In the genomic region with DNA sequence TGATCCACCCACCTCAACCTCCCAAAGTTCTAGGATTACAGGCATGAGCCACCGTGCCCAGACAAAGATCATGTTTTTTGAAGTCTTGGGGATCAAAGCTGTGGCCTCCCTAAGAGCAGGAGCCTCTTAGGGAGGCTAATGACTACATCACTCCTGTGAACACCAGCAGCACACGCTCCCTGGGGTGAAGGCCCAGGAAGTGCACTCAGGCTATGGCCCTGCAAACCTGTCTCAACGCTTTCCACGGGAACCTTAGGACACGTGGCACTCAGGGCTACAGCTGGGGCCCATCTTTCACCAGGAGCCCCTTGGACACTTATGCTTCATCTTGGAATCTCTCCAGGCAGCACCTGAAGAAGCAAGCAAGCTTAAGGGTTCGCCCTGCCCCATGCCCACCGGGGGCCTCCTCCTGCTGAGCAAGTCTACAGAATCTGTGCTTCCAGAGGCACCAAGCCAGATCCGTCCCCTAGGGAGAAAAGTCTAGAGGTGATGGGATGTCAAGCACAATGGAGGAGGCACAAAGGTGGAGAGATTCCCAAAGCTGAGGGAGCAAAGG, we compare ENCODE assay signal across 26 cellular contexts. TPM values are rescaled to one million over a fixed set of nuclear protein-coding genes. Genes with fewer than 3 reads are reported as not detected.
DNase-seq lines count a peak whose midpoint lies in the region; ATAC-seq and TF ChIP-seq lines count a peak whose summit lies in the region.
"Had no signal": no experiment of that assay in that cellular context is flagged by ENCODE, and none has a peak within 500 bp of the region (broad histone marks: within the 10 kb centered on the region; RNA-seq: fewer than 3 reads in every experiment).

No MANE protein-coding gene starts in this region.

- H3K27ac Mint-ChIP-seq in neural progenitor cell: peak overlapping the region; percentile 50
- H3K27ac Mint-ChIP-seq: CD4-positive, CD25-positive, alpha-beta regulatory T cell had no signal

- H3K9me3 Mint-ChIP-seq in neural progenitor cell: no peaks in the 10 kb centered on the region

- no peak overlapping the region for H2AFZ ChIP-seq in neural progenitor cell (replicated peaks)

- H3K4me1 ChIP-seq in heart left ventricle (peaks cover 0 to 53% (median 18%) of the 10 kb centered on the region in 12 donors), right atrium auricular region (peaks cover 0 to 40% of the 10 kb centered on the region in 2 donors), neural progenitor cell (peaks cover 5% of the 10 kb centered on the region)

- peaks cover 36% of the 10 kb centered on the region for H3K4me1 Mint-ChIP-seq in neural progenitor cell
- H3K4me1 Mint-ChIP-seq: CD4-positive, CD25-positive, alpha-beta regulatory T cell had no signal

- H3K9me3 ChIP-seq in heart left ventricle (no peaks in the 10 kb centered on the region), right atrium auricular region (no peaks in the 10 kb centered on the region), neural progenitor cell (ENCODE audit: low read depth) (no peaks in the 10 kb centered on the region)

- H4K20me1 ChIP-seq in neural progenitor cell (ENCODE audit: low read depth): no peaks in the 10 kb centered on the region

- no peaks in the 10 kb centered on the region for H3K36me3 Mint-ChIP-seq in neural progenitor cell
- H3K36me3 Mint-ChIP-seq: CD4-positive, CD25-positive, alpha-beta regulatory T cell had no signal

- WGBS in heart left ventricle, 4 donors: 80 to 89% (median 83%) methylated on average over 6 to 8 of the region's 8 CpGs

- no peak overlapping the region for H3K9ac ChIP-seq in neural progenitor cell

- H3K4me2 ChIP-seq in neural progenitor cell: no peak overlapping the region

- peaks cover 0 to 9% (median 0%) of the 10 kb centered on the region in 9 donors for H3K36me3 ChIP-seq in heart left ventricle
- H3K36me3 ChIP-seq in right atrium auricular region: no peaks in the 10 kb centered on the region
- H3K36me3 ChIP-seq in neural progenitor cell: no peaks in the 10 kb centered on the region

- H3K27ac ChIP-seq in heart left ventricle: peak overlapping the region in 7 of 12 donors; percentile 22 to 41 (median 28)
- peak overlapping the region in 1 of 2 donors; percentile 2 for H3K27ac ChIP-seq in right atrium auricular region
- H3K27ac ChIP-seq in coronary artery: peak overlapping the region; percentile 7 to 46
- H3K27ac ChIP-seq in neural progenitor cell: no peak overlapping the region
- H3K27ac ChIP-seq: RWPE1 had no signal

- H3K27me3 Mint-ChIP-seq in neural progenitor cell (ENCODE audit: insufficient read depth, low read depth): peaks cover 9% of the 10 kb centered on the region
- H3K27me3 Mint-ChIP-seq: CD4-positive, CD25-positive, alpha-beta regulatory T cell had no signal

- intact Hi-C loops in heart left ventricle (cut with DNase I): no loop called here

- no peaks in the 10 kb centered on the region for H3K27me3 ChIP-seq in heart left ventricle
- no peaks in the 10 kb centered on the region for H3K27me3 ChIP-seq in right atrium auricular region
- H3K27me3 ChIP-seq in neural progenitor cell: no peaks in the 10 kb centered on the region

- H3K79me2 ChIP-seq in neural progenitor cell (ENCODE audit: low read depth): no peaks in the 10 kb centered on the region

- no peak for TF ChIP-seq CTCF in heart left ventricle (IDR thresholded peaks at IDR 0.05)
- no peak for TF ChIP-seq CTCF in right atrium auricular region (IDR thresholded peaks at IDR 0.05)
- TF ChIP-seq CTCF in coronary artery (IDR thresholded peaks at IDR 0.05): no peak
- TF ChIP-seq CTCF in neural progenitor cell (IDR thresholded peaks at IDR 0.05): no peak

- no peak overlapping the region for H3K4me3 ChIP-seq in heart left ventricle
- no peak overlapping the region for H3K4me3 ChIP-seq in right atrium auricular region
- no peak overlapping the region for H3K4me3 ChIP-seq in coronary artery
- no peak overlapping the region for H3K4me3 ChIP-seq in neural progenitor cell

- no peak for ATAC-seq in heart left ventricle
- no peak for ATAC-seq in HG02642 (IDR thresholded peaks at IDR 0.05; ENCODE audit: poor library complexity, unreplicated experiment)
- ATAC-seq in GM18861 (IDR thresholded peaks at IDR 0.05; ENCODE audit: unreplicated experiment): no peak

- no peak overlapping the region for H3K4me3 Mint-ChIP-seq in neural progenitor cell
- H3K4me3 Mint-ChIP-seq: CD4-positive, CD25-positive, alpha-beta regulatory T cell had no signal

- DNase-seq in heart left ventricle (no peak), right atrium auricular region (ENCODE audit: low spot score) (no peak), coronary artery (ENCODE audit: low spot score) (peak; percentile 62), neural progenitor cell (ENCODE audit: low spot score) (no peak), cerebellar nuclear complex (lab: John Stamatoyannopoulos, UW) (no peak)
- DNase-seq: CD4-positive, CD25-positive, alpha-beta regulatory T cell; DMS153; DND-41; KBM-7; MV-4-11; NCI-H1105; NCI-H1436 treated with DMSO at 0.1 percent for 48 hours; NCI-H187 treated with DMSO at 0.1 percent for 48 hours; NCI-H2171 treated with DMSO at 0.1 percent for 48 hours; NCI-H345; NCI-H510A treated with DMSO at 0.1 percent for 48 hours; NCI-H774; SHP77 had no signal

- no peak for TF ChIP-seq POLR2A in heart left ventricle (IDR thresholded peaks at IDR 0.05)

- no peaks in the 10 kb centered on the region for H3F3A ChIP-seq in neural progenitor cell (ENCODE audit: low read depth)

RNA-seq across cellular contexts. Expression of gene VSTM4, which starts 18.4 kb away (rescaled TPM):
- total RNA-seq in heart left ventricle: 10 to 100 TPM in 8 of 9 donors, 1 to 10 TPM in 1; 8.6 to 22.1 (median 15.8) TPM
- polyA plus RNA-seq in heart left ventricle: 1 to 10 TPM; 5.6 to 6.9 TPM
- total RNA-seq in right atrium auricular region: 10 to 100 TPM; 17.6 to 22.7 TPM
- total RNA-seq in neural progenitor cell (ENCODE audit: low replicate concordance): 0.92 and 1.2 TPM in 2 replicates
- total RNA-seq: CD4-positive, CD25-positive, alpha-beta regulatory T cell; MCF 10A; SK-MEL-5 had no signal

RNA-seq across cellular contexts. Expression of gene FAM170B, which starts 36.9 kb away (rescaled TPM):
- not detected for total RNA-seq in heart left ventricle
- not detected for polyA plus RNA-seq in heart left ventricle
- not detected for total RNA-seq in right atrium auricular region
- total RNA-seq in neural progenitor cell (ENCODE audit: low replicate concordance): not detected in 2 replicates
- total RNA-seq: A172; CD4-positive, CD25-positive, alpha-beta regulatory T cell; LHCN-M2; MCF 10A; SK-MEL-5 had no signal
- polyA plus RNA-seq: BJ; CD4-positive, CD25-positive, alpha-beta regulatory T cell had no signal
